In the genomic region with DNA sequence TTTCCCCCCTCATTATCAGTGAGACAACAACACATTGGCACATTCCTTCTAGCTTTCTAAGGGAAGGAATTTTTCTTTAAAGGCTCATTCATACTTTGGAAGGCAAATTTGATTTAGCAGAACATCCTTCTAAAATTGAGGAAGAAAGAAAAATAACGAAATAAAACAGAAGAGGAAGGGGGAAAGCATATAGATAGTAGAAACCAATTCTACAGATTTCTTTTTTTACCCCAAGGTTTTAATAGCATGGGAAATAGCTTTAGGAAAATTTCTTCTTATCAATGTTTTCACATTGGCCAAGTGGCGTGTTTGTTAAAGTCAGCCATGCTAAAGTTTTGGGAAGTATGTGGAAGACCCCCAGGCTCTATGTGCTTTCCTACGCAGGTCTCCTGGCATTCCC, we compare ENCODE assay signal across 23 cellular contexts.
"Had no signal": no experiment of that assay in that cellular context is flagged by ENCODE, and none has a peak within 500 bp of the region (broad histone marks: within the 10 kb centered on the region; RNA-seq: fewer than 3 reads in every experiment).

No MANE protein-coding gene starts in this region.

- H3K4me2 ChIP-seq: KMS-11 had no signal

- H3K9me3 ChIP-seq: SJSA1 had no signal

- H3K27ac ChIP-seq: KMS-11, SJSA1, SK-N-MC had no signal

- H3K27me3 ChIP-seq: SJSA1 had no signal

- H3K4me3 ChIP-seq: SJSA1, SK-N-MC had no signal

- ATAC-seq: HepG2 had no signal

- H3K4me1 ChIP-seq: SJSA1 had no signal

- H3K9ac ChIP-seq: KMS-11 had no signal

- FAIRE-seq: HepG2, RCC 7860 had no signal

- DNase-seq: IMR-90, Kasumi-1, MM.1S, NCI-H1092 treated with DMSO at 0.1 percent for 48 hours, NCI-H1436, NCI-H187, NCI-H2029, NCI-H2081 treated with DMSO at 0.1 percent for 48 hours, NCI-H2171, NCI-H226, NCI-H446, NCI-H510A, NCI-H524 treated with DMSO at 0.1 percent for 48 hours, NCI-H69, NCI-H774, Right ventricle myocardium superior, RPMI8226, SIG-M5 had no signal
